Comparison of ENCODE assay signal across 2 cellular contexts in the genomic region with DNA sequence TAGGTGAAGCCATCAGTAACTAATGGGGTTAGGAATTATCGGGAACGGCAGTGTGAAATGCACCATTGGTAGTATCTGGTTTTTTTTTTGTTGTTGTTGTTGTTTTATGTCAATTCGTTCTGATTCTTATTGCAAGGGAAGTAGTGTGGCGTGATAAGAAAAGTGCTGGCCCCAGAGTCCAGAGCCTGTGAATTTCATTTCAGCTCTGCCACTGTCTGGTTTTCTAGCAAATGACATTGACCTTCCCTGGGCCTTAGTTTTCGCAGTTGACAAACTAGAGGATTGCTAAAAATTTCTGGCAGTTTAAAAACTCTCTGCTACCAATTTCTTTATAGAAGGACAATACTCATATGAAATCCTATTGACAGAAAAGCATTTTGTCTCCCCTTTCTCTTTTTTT.
TF ChIP-seq lines count a peak whose summit lies in the region.

No MANE protein-coding gene starts in this region.

TF ChIP-seq in liver, 16 proteins besides CTCF, POLR2A, EP300 and RAD21:
- TF ChIP-seq, protein P1, sequence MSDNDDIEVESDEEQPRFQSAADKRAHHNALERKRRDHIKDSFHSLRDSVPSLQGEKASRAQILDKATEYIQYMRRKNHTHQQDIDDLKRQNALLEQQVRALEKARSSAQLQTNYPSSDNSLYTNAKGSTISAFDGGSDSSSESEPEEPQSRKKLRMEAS (IDR thresholded peaks at IDR 0.05): no peak
- no peak for TF ChIP-seq FOXA1 (IDR thresholded peaks at IDR 0.05)
- TF ChIP-seq SP1 (IDR thresholded peaks at IDR 0.05): no peak
- no peak for TF ChIP-seq JUND (IDR thresholded peaks at IDR 0.05)
- TF ChIP-seq RXRA (IDR thresholded peaks at IDR 0.05): no peak
- TF ChIP-seq, protein P2, sequence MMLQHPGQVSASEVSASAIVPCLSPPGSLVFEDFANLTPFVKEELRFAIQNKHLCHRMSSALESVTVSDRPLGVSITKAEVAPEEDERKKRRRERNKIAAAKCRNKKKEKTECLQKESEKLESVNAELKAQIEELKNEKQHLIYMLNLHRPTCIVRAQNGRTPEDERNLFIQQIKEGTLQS (IDR thresholded peaks at IDR 0.05): no peak
- no peak for TF ChIP-seq HNF4A (conservative IDR thresholded peaks at IDR 0.05)
- no peak for TF ChIP-seq NR2F2 (IDR thresholded peaks at IDR 0.05)
- no peak for TF ChIP-seq GABPA (IDR thresholded peaks at IDR 0.05 in 1 of 2, conservative IDR thresholded peaks at IDR 0.05 in 1 of 2)
- no peak for TF ChIP-seq HNF4G (IDR thresholded peaks at IDR 0.05)
- TF ChIP-seq TAF1 (conservative IDR thresholded peaks at IDR 0.05): no peak
- TF ChIP-seq, protein P3, sequence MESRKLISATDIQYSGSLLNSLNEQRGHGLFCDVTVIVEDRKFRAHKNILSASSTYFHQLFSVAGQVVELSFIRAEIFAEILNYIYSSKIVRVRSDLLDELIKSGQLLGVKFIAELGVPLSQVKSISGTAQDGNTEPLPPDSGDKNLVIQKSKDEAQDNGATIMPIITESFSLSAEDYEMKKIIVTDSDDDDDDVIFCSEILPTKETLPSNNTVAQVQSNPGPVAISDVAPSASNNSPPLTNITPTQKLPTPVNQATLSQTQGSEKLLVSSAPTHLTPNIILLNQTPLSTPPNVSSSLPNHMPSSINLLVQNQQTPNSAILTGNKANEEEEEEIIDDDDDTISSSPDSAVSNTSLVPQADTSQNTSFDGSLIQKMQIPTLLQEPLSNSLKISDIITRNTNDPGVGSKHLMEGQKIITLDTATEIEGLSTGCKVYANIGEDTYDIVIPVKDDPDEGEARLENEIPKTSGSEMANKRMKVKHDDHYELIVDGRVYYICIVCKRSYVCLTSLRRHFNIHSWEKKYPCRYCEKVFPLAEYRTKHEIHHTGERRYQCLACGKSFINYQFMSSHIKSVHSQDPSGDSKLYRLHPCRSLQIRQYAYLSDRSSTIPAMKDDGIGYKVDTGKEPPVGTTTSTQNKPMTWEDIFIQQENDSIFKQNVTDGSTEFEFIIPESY (IDR thresholded peaks at IDR 0.05): no peak
- TF ChIP-seq, protein P4, sequence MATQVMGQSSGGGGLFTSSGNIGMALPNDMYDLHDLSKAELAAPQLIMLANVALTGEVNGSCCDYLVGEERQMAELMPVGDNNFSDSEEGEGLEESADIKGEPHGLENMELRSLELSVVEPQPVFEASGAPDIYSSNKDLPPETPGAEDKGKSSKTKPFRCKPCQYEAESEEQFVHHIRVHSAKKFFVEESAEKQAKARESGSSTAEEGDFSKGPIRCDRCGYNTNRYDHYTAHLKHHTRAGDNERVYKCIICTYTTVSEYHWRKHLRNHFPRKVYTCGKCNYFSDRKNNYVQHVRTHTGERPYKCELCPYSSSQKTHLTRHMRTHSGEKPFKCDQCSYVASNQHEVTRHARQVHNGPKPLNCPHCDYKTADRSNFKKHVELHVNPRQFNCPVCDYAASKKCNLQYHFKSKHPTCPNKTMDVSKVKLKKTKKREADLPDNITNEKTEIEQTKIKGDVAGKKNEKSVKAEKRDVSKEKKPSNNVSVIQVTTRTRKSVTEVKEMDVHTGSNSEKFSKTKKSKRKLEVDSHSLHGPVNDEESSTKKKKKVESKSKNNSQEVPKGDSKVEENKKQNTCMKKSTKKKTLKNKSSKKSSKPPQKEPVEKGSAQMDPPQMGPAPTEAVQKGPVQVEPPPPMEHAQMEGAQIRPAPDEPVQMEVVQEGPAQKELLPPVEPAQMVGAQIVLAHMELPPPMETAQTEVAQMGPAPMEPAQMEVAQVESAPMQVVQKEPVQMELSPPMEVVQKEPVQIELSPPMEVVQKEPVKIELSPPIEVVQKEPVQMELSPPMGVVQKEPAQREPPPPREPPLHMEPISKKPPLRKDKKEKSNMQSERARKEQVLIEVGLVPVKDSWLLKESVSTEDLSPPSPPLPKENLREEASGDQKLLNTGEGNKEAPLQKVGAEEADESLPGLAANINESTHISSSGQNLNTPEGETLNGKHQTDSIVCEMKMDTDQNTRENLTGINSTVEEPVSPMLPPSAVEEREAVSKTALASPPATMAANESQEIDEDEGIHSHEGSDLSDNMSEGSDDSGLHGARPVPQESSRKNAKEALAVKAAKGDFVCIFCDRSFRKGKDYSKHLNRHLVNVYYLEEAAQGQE (IDR thresholded peaks at IDR 0.05): no peak
- TF ChIP-seq YY1 (IDR thresholded peaks at IDR 0.05): no peak
- no peak for TF ChIP-seq FOXA2 (IDR thresholded peaks at IDR 0.05)
- TF ChIP-seq EGR1 (IDR thresholded peaks at IDR 0.05; ENCODE audit: low read depth in 2 of 2): no peak

TF ChIP-seq in HepG2, 621 proteins besides CTCF, POLR2A, EP300 and RAD21:
- no peak for TF ChIP-seq CC2D1A (CRISPR knock-in tag; IDR thresholded peaks at IDR 0.05)
- TF ChIP-seq, protein P5, sequence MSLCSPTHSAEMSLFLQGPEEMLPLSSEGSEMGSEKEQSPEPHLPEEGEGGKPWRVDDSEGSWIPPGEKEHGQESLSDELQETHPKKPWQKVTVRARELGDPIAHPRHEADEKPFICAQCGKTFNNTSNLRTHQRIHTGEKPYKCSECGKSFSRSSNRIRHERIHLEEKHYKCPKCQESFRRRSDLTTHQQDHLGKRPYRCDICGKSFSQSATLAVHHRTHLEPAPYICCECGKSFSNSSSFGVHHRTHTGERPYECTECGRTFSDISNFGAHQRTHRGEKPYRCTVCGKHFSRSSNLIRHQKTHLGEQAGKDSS (CRISPR knock-in tag; IDR thresholded peaks at IDR 0.05; ENCODE audit: borderline replicate concordance, low read depth): no peak
- no peak for TF ChIP-seq KDM3A (CRISPR knock-in tag; IDR thresholded peaks at IDR 0.05; ENCODE audit: low read depth)
- no peak for TF ChIP-seq CBX2 (IDR thresholded peaks at IDR 0.05; ENCODE audit: low read depth, low read length)
- TF ChIP-seq CBX2 (CRISPR knock-in tag; IDR thresholded peaks at IDR 0.05; ENCODE audit: low read depth): no peak
- TF ChIP-seq ZBTB20 (CRISPR knock-in tag; IDR thresholded peaks at IDR 0.05; ENCODE audit: borderline replicate concordance, low read depth): no peak
- no peak for TF ChIP-seq SNAPC2 (CRISPR knock-in tag; IDR thresholded peaks at IDR 0.05)
- TF ChIP-seq ZNF292 (CRISPR knock-in tag; IDR thresholded peaks at IDR 0.05; ENCODE audit: borderline replicate concordance, low read depth): no peak
- TF ChIP-seq ZFP62 (CRISPR knock-in tag; IDR thresholded peaks at IDR 0.05): no peak
- no peak for TF ChIP-seq ZNF616 (CRISPR knock-in tag; IDR thresholded peaks at IDR 0.05; ENCODE audit: low read depth)
- TF ChIP-seq MATR3 (CRISPR knock-in tag; IDR thresholded peaks at IDR 0.05): no peak
- no peak for TF ChIP-seq TSC22D2 (CRISPR knock-in tag; IDR thresholded peaks at IDR 0.05; ENCODE audit: borderline replicate concordance)
- TF ChIP-seq, protein P6, sequence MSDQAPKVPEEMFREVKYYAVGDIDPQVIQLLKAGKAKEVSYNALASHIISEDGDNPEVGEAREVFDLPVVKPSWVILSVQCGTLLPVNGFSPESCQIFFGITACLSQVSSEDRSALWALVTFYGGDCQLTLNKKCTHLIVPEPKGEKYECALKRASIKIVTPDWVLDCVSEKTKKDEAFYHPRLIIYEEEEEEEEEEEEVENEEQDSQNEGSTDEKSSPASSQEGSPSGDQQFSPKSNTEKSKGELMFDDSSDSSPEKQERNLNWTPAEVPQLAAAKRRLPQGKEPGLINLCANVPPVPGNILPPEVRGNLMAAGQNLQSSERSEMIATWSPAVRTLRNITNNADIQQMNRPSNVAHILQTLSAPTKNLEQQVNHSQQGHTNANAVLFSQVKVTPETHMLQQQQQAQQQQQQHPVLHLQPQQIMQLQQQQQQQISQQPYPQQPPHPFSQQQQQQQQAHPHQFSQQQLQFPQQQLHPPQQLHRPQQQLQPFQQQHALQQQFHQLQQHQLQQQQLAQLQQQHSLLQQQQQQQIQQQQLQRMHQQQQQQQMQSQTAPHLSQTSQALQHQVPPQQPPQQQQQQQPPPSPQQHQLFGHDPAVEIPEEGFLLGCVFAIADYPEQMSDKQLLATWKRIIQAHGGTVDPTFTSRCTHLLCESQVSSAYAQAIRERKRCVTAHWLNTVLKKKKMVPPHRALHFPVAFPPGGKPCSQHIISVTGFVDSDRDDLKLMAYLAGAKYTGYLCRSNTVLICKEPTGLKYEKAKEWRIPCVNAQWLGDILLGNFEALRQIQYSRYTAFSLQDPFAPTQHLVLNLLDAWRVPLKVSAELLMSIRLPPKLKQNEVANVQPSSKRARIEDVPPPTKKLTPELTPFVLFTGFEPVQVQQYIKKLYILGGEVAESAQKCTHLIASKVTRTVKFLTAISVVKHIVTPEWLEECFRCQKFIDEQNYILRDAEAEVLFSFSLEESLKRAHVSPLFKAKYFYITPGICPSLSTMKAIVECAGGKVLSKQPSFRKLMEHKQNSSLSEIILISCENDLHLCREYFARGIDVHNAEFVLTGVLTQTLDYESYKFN (CRISPR knock-in tag; conservative IDR thresholded peaks at IDR 0.05): no peak
- TF ChIP-seq ZNF20 (CRISPR knock-in tag; IDR thresholded peaks at IDR 0.05): no peak
- no peak for TF ChIP-seq HDAC6 (IDR thresholded peaks at IDR 0.05; ENCODE audit: low read depth, low read length)
- TF ChIP-seq, protein P7, sequence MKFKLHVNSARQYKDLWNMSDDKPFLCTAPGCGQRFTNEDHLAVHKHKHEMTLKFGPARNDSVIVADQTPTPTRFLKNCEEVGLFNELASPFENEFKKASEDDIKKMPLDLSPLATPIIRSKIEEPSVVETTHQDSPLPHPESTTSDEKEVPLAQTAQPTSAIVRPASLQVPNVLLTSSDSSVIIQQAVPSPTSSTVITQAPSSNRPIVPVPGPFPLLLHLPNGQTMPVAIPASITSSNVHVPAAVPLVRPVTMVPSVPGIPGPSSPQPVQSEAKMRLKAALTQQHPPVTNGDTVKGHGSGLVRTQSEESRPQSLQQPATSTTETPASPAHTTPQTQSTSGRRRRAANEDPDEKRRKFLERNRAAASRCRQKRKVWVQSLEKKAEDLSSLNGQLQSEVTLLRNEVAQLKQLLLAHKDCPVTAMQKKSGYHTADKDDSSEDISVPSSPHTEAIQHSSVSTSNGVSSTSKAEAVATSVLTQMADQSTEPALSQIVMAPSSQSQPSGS (CRISPR knock-in tag; IDR thresholded peaks at IDR 0.05): no peak
- TF ChIP-seq, protein P8, sequence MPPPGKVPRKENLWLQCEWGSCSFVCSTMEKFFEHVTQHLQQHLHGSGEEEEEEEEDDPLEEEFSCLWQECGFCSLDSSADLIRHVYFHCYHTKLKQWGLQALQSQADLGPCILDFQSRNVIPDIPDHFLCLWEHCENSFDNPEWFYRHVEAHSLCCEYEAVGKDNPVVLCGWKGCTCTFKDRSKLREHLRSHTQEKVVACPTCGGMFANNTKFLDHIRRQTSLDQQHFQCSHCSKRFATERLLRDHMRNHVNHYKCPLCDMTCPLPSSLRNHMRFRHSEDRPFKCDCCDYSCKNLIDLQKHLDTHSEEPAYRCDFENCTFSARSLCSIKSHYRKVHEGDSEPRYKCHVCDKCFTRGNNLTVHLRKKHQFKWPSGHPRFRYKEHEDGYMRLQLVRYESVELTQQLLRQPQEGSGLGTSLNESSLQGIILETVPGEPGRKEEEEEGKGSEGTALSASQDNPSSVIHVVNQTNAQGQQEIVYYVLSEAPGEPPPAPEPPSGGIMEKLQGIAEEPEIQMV (CRISPR knock-in tag; IDR thresholded peaks at IDR 0.05; ENCODE audit: low read depth): no peak
- no peak for TF ChIP-seq PRMT3 (CRISPR knock-in tag; IDR thresholded peaks at IDR 0.05; ENCODE audit: borderline replicate concordance, low read depth)
- TF ChIP-seq, protein P9, sequence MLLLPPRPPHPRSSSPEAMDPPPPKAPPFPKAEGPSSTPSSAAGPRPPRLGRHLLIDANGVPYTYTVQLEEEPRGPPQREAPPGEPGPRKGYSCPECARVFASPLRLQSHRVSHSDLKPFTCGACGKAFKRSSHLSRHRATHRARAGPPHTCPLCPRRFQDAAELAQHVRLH (CRISPR knock-in tag; IDR thresholded peaks at IDR 0.05; ENCODE audit: borderline replicate concordance, low read depth): no peak
- TF ChIP-seq ZNF10 (CRISPR knock-in tag; IDR thresholded peaks at IDR 0.05; ENCODE audit: borderline replicate concordance, low read depth): no peak
